ENCODE assay signal across 8 cellular contexts in the genomic region with DNA sequence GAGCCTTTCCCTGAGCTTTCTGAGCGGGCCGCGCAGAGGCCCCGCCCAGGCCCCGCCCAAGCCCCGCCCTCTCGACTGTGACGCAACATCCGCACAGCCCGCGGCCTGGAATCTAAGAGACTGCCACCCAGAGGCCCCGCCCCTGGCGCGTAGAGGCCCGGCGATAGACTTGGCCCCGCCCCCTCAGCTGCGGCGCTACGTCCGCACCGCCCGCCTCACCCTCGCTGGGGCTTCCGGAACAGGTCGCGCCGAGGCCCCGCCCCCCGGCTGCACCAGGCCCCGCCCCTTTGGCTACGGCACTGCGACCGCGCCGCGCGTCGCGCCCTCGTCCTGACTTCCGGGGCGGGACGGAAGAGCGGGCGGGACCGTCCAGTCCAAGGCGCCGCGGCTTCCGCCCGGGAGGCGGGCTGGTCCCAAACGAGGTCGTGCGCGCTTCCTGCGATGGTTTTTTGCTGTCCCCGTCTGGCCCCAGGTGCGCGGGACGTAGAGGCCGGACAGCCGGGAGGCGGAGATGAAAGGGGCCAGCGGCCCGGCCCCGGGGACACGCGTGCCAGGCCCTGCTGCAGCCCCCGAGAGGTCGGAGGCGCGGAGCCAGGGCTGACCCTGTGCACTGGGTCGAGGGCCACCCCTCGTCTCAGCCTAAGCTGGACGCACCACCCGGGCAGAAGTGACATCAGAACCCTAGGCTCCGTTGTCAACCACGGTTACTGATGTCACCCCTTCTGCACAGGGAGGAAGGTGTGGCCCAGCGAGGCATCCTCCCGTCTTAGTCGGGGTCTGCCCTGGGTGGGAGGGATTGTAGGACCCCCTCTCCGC. TPM values are rescaled to one million over a fixed set of nuclear protein-coding genes. Genes with fewer than 3 reads are reported as not detected.
DNase-seq lines count a peak whose midpoint lies in the region; ATAC-seq and TF ChIP-seq lines count a peak whose summit lies in the region.

No MANE protein-coding gene starts in this region.

- CTCF ChIA-PET in BJ (lab: Yijun Ruan, JAX), result interaction anchor here (0.6 to 2.1 kb wide), 7 partner anchors 9 to 40 kb away, joined by 3 to 13 read pairs (median 5); no protein-coding TSS in a partner anchor

- peak; percentile 94 for ATAC-seq in HG03354 (IDR thresholded peaks at IDR 0.05; ENCODE audit: poor library complexity, severe bottlenecking, unreplicated experiment)
- peak; percentile 91 for ATAC-seq in left colon

- peak overlapping the region; percentile 98 for H3K27ac ChIP-seq in cingulate gyrus (ENCODE audit: low read depth, low read length)

- POLR2A ChIA-PET in BJ (lab: Charles Lee), result interaction anchor here (0.5 to 1.1 kb wide), 4 partner anchors 17 to 124 kb away, joined by 3 to 11 read pairs (median 4); no protein-coding TSS in a partner anchor

- TF ChIP-seq POLR2A in GM19099 (IDR thresholded peaks at IDR 0.05; ENCODE audit: extremely low read depth, insufficient read length, low read depth), result peak; percentile 91

- no peaks in the 10 kb centered on the region for H3K27me3 ChIP-seq in BJ (ENCODE audit: control insufficient read depth, insufficient read depth, low read length)

- H3K4me3 ChIP-seq in BJ (ENCODE audit: low read depth, low read length), result peak overlapping the region; percentile 62

- TF ChIP-seq CTCF in BJ (IDR thresholded peaks at IDR 0.05; ENCODE audit: insufficient read depth, low read depth, low read length), result no peak

- intact Hi-C loops in left colon (cut with DNase I, micrococcal nuclease), result loop anchor here in 1 of 2 donors (2.0 kb wide), 1 partner anchor 19 kb away; no protein-coding TSS in a partner anchor

- no peaks in the 10 kb centered on the region for H3K36me3 ChIP-seq in BJ (ENCODE audit: control insufficient read depth, insufficient read depth, low read length)

- DNase-seq in BJ (ENCODE audit: low read depth) (peak; percentile 95), NCI-H510A treated with DMSO at 0.1 percent for 48 hours (lab: John Stamatoyannopoulos, UW) (peak; percentile 90), left colon (peak; percentile 99 to 100)
- peak; percentile 100 for DNase-seq in activated CD4-positive, alpha-beta T cell treated with anti-CD3 and anti-CD28 coated beads for 48 hours
- DNase-seq in stimulated activated CD4-positive, alpha-beta T cell treated with anti-CD3 and anti-CD28 coated beads, Interleukin-1b, Interleukin-23, amount 100 ng/mL, for 24 hours (ENCODE audit: low read depth in 4 of 4, low spot score in 1 of 4), result peak; percentile 99 to 100 (median 100)

RNA-seq across cellular contexts. Expression of gene WNT7B, which starts 59.0 kb away (rescaled TPM):
- 0.04 TPM in 1 of 2 replicates, not detected in the other for polyA plus RNA-seq in BJ (2011; rRNA removed)
- polyA minus RNA-seq in BJ (2011; rRNA and poly(A)+ RNA removed), result not detected in 2 replicates
- not detected for total RNA-seq in left colon

Comparison
In these comparisons a context has a peak if more than half of its experiments do, and no peak if none do; other contexts are left out.
1. Peak in every context shown above with its lines: DNase-seq, ATAC-seq, H3K4me3 ChIP-seq and H3K27ac ChIP-seq.